In the genomic region with DNA sequence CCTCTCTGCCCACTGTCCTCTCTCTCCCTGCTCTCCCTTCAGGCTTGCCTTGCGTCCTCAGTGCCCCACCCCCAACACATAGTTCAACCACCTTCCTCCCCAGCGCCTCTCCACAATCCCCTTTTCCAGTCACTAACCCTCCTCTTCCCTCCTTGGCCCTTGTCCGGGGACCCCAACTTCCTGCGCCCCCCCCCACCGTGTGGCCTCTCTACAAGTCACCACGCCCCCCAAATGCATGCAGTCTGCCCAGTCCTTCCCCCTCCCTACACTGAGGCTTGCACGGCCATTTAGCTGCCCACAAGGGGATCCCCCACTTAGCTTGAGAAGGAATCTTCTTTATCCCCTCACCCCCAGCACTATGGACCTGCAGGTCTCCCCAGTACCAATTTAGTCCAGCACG, we compare ENCODE assay signal across 14 cellular contexts. TPM values are rescaled to one million over a fixed set of nuclear protein-coding genes. Genes with fewer than 3 reads are reported as not detected.
DNase-seq lines count a peak whose midpoint lies in the region; ATAC-seq and TF ChIP-seq lines count a peak whose summit lies in the region.
"Had no signal": no experiment of that assay in that cellular context is flagged by ENCODE, and none has a peak within 500 bp of the region (broad histone marks: within the 10 kb centered on the region; RNA-seq: fewer than 3 reads in every experiment).

No MANE protein-coding gene starts in this region.

- peaks cover 37% of the 10 kb centered on the region for H3K36me3 Mint-ChIP-seq in activated CD8-positive, alpha-beta memory T cell treated with anti-CD3 and anti-CD28 coated beads, Interleukin-2, amount 10 ng/mL, durations not matched to agents 7 days and 5 days
- peaks cover 0 to 20% (median 5%) of the 10 kb centered on the region in 3 donors for H3K36me3 Mint-ChIP-seq in immature natural killer cell

- TF ChIP-seq CTCF in Peyer's patch (IDR thresholded peaks at IDR 0.05) = no peak
- TF ChIP-seq CTCF in coronary artery (IDR thresholded peaks at IDR 0.05) = no peak
- TF ChIP-seq CTCF in heart left ventricle (IDR thresholded peaks at IDR 0.05) = no peak

- TF ChIP-seq POLR2A in Peyer's patch (IDR thresholded peaks at IDR 0.05) = no peak
- no peak for TF ChIP-seq POLR2A in GM18505 (IDR thresholded peaks at IDR 0.05; ENCODE audit: borderline replicate concordance, extremely low read depth, insufficient read depth, insufficient read length)
- TF ChIP-seq POLR2A in heart left ventricle (IDR thresholded peaks at IDR 0.05) = no peak

- H3K4me1 ChIP-seq in Peyer's patch (peaks cover 1 to 11% (median 6%) of the 10 kb centered on the region in 4 donors), heart left ventricle (peaks cover 0 to 11% (median 5%) of the 10 kb centered on the region in 12 donors)
- H3K4me1 ChIP-seq: pancreas had no signal

- H3K4me3 Mint-ChIP-seq in activated CD8-positive, alpha-beta memory T cell treated with anti-CD3 and anti-CD28 coated beads, Interleukin-2, amount 10 ng/mL, durations not matched to agents 7 days and 5 days = peak overlapping the region; percentile 97
- peak overlapping the region; percentile 84 to 92 (median 87) for H3K4me3 Mint-ChIP-seq in immature natural killer cell
- peak overlapping the region; percentile 94 to 98 for H3K4me3 Mint-ChIP-seq in stimulated activated naive CD8-positive, alpha-beta T cell treated with anti-CD3 and anti-CD28 coated beads, Interleukin-15, amount 100 ng/mL, for 72 hours

- peak overlapping the region; percentile 17 to 46 (median 33) for H3K4me3 ChIP-seq in Peyer's patch
- H3K4me3 ChIP-seq in coronary artery = no peak overlapping the region
- peak overlapping the region in 2 of 12 donors; percentile 26 to 47 for H3K4me3 ChIP-seq in heart left ventricle
- H3K4me3 ChIP-seq: GM23248, pancreas, PC-9, tibial nerve had no signal

- H3K36me3 ChIP-seq in Peyer's patch (no peaks in the 10 kb centered on the region), heart left ventricle (peaks cover 0 to 22% (median 14%) of the 10 kb centered on the region in 9 donors)

- H3K27ac Mint-ChIP-seq in activated CD8-positive, alpha-beta memory T cell treated with anti-CD3 and anti-CD28 coated beads, Interleukin-2, amount 10 ng/mL, durations not matched to agents 7 days and 5 days = peak overlapping the region; percentile 90
- peak overlapping the region; percentile 88 to 97 (median 94) for H3K27ac Mint-ChIP-seq in immature natural killer cell
- H3K27ac Mint-ChIP-seq in stimulated activated naive CD8-positive, alpha-beta T cell treated with anti-CD3 and anti-CD28 coated beads, Interleukin-15, amount 100 ng/mL, for 72 hours = peak overlapping the region; percentile 94 to 95

- CTCF ChIA-PET in activated CD8-positive, alpha-beta memory T cell treated with anti-CD3 and anti-CD28 coated beads, Interleukin-2, amount 10 ng/mL, durations not matched to agents 7 days and 5 days (lab: Charles Lee) = interaction anchor here (3.0 to 7.7 kb wide), 2 partner anchors 19 to 34 kb away, joined by 14 to 33 read pairs; no protein-coding TSS in a partner anchor

- WGBS in heart left ventricle, 4 donors = 77 to 82% (median 79%) methylated on average over 8 of the region's 8 CpGs

- H3K4me1 Mint-ChIP-seq in activated CD8-positive, alpha-beta memory T cell treated with anti-CD3 and anti-CD28 coated beads, Interleukin-2, amount 10 ng/mL, durations not matched to agents 7 days and 5 days = peaks cover 64% of the 10 kb centered on the region
- peaks cover 73 to 92% of the 10 kb centered on the region in 2 donors for H3K4me1 Mint-ChIP-seq in immature natural killer cell
- peaks cover 74% of the 10 kb centered on the region for H3K4me1 Mint-ChIP-seq in stimulated activated naive CD8-positive, alpha-beta T cell treated with anti-CD3 and anti-CD28 coated beads, Interleukin-15, amount 100 ng/mL, for 72 hours

- no peak for ATAC-seq in activated CD8-positive, alpha-beta memory T cell treated with anti-CD3 and anti-CD28 coated beads, Interleukin-2, amount 10 ng/mL, durations not matched to agents 7 days and 5 days
- ATAC-seq in stimulated activated naive CD8-positive, alpha-beta T cell treated with anti-CD3 and anti-CD28 coated beads, Interleukin-15, amount 100 ng/mL, for 72 hours = peak; percentile 1
- no peak for ATAC-seq in GM18505 (IDR thresholded peaks at IDR 0.05; ENCODE audit: unreplicated experiment)
- ATAC-seq in heart left ventricle = no peak

- peak overlapping the region; percentile 63 to 94 (median 81) for H3K27ac ChIP-seq in Peyer's patch
- no peak overlapping the region for H3K27ac ChIP-seq in coronary artery
- peak overlapping the region in 1 of 12 donors; percentile 52 for H3K27ac ChIP-seq in heart left ventricle
- H3K27ac ChIP-seq: GM23248, PC-9 had no signal

- H3K9me3 Mint-ChIP-seq in activated CD8-positive, alpha-beta memory T cell treated with anti-CD3 and anti-CD28 coated beads, Interleukin-2, amount 10 ng/mL, durations not matched to agents 7 days and 5 days (ENCODE audit: low read depth) = no peaks in the 10 kb centered on the region
- H3K9me3 Mint-ChIP-seq in immature natural killer cell = no peaks in the 10 kb centered on the region
- no peaks in the 10 kb centered on the region for H3K9me3 Mint-ChIP-seq in stimulated activated naive CD8-positive, alpha-beta T cell treated with anti-CD3 and anti-CD28 coated beads, Interleukin-15, amount 100 ng/mL, for 72 hours

- peak; percentile 45 for DNase-seq in activated CD8-positive, alpha-beta memory T cell treated with anti-CD3 and anti-CD28 coated beads, Interleukin-2, amount 10 ng/mL, durations not matched to agents 7 days and 5 days
- DNase-seq in activated CD8-positive, alpha-beta memory T cell treated with anti-CD3 and anti-CD28 coated beads, Interleukin-2, amount 50 U/mL, for 4 hours = no peak
- DNase-seq in Peyer's patch (no peak), immature natural killer cell (no peak), coronary artery (ENCODE audit: low spot score) (no peak), heart left ventricle (no peak)
- DNase-seq in stimulated activated naive CD8-positive, alpha-beta T cell treated with anti-CD3 and anti-CD28 coated beads, Interleukin-15, amount 100 ng/mL, for 72 hours = peak in 1 of 2 donors; percentile 15
- DNase-seq: ACHN, cortex of kidney, GM23248, PC-9 had no signal

- no peaks in the 10 kb centered on the region for H3K27me3 Mint-ChIP-seq in activated CD8-positive, alpha-beta memory T cell treated with anti-CD3 and anti-CD28 coated beads, Interleukin-2, amount 10 ng/mL, durations not matched to agents 7 days and 5 days
- H3K27me3 Mint-ChIP-seq in immature natural killer cell (ENCODE audit: low read depth in 3 of 3) = peaks cover 14 to 17% (median 14%) of the 10 kb centered on the region in 3 donors
- no peaks in the 10 kb centered on the region for H3K27me3 Mint-ChIP-seq in stimulated activated naive CD8-positive, alpha-beta T cell treated with anti-CD3 and anti-CD28 coated beads, Interleukin-15, amount 100 ng/mL, for 72 hours

- no peaks in the 10 kb centered on the region for H3K9me3 ChIP-seq in Peyer's patch
- no peaks in the 10 kb centered on the region for H3K9me3 ChIP-seq in heart left ventricle
- H3K9me3 ChIP-seq: pancreas, tibial nerve had no signal

- intact Hi-C loops in heart left ventricle (cut with DNase I) = loop anchor here in 1 of 10 donors (5.0 kb wide), 1 partner anchor 35 kb away; no protein-coding TSS in a partner anchor

- no peaks in the 10 kb centered on the region for H3K27me3 ChIP-seq in Peyer's patch
- H3K27me3 ChIP-seq in heart left ventricle = no peaks in the 10 kb centered on the region
- H3K27me3 ChIP-seq: pancreas, tibial nerve had no signal

RNA-seq across cellular contexts. Expression of a gene that starts 0.6 kb away (rescaled TPM):
- total RNA-seq in activated CD8-positive, alpha-beta memory T cell treated with anti-CD3 and anti-CD28 coated beads, Interleukin-2, amount 10 ng/mL, durations not matched to agents 7 days and 5 days = 100 to 1,000 TPM in 1 of 2 experiments, 10 to 100 TPM in 1; 97.4 to 119 TPM
- total RNA-seq in Peyer's patch (1 to 10 TPM in 3 of 4 donors, not detected in 1; 4.4 to 9.2 (median 8.4) TPM), heart left ventricle (1 to 10 TPM in 1 of 9 donors, under 1 TPM in 3, not detected in 5; 0.26 to 2.6 (median 0.33) TPM)
- polyA plus RNA-seq in immature natural killer cell (100 to 1,000 TPM in 1 of 3 donors, 10 to 100 TPM in 2; 31.1 to 108 (median 34.3) TPM), heart left ventricle (under 1 TPM in 1 of 2 donors, not detected in 1; 0.11 TPM)
- total RNA-seq: GM23248, PC-9, tibial nerve had no signal
- polyA plus RNA-seq: GM23248 had no signal

RNA-seq across cellular contexts. Expression of a gene that starts 39.5 kb away (rescaled TPM):
- 1 to 10 TPM; 4.3 to 6.7 TPM for total RNA-seq in activated CD8-positive, alpha-beta memory T cell treated with anti-CD3 and anti-CD28 coated beads, Interleukin-2, amount 10 ng/mL, durations not matched to agents 7 days and 5 days
- 10 to 100 TPM in 1 of 4 donors, 1 to 10 TPM in 3; 3.0 to 15.7 (median 4.9) TPM for total RNA-seq in Peyer's patch
- 1 to 10 TPM in 2 of 3 donors, under 1 TPM in 1; 0.63 to 1.8 (median 1.3) TPM for polyA plus RNA-seq in immature natural killer cell
- total RNA-seq in heart left ventricle = 1 to 10 TPM in 6 of 9 donors, under 1 TPM in 3; 0.56 to 1.6 (median 1.1) TPM
- polyA plus RNA-seq in heart left ventricle = 1 to 10 TPM; 1.1 to 2.0 TPM

Comparison
In these comparisons a context has a peak if more than half of its experiments do, and no peak if none do; other contexts are left out.
1. H3K27ac ChIP-seq: peak in Peyer's patch (4 of 4); none in coronary artery (0 of 2).
2. RNA of a gene that starts 0.6 kb away (total RNA-seq): 97.4 to 119 TPM in activated CD8-positive, alpha-beta memory T cell treated with anti-CD3 and anti-CD28 coated beads, Interleukin-2, amount 10 ng/mL, durations not matched to agents 7 days and 5 days; 4.4 to 9.2 TPM in Peyer's patch and 0.26 to 2.6 TPM in heart left ventricle; every median in the first group is over 4 times any median in the second.
3. Peak in every context shown above with its lines, with median percentiles within 50 percentile points of each other: H3K27ac Mint-ChIP-seq and H3K4me3 Mint-ChIP-seq.